ENCODE assay signal across 22 cellular contexts in the genomic region with DNA sequence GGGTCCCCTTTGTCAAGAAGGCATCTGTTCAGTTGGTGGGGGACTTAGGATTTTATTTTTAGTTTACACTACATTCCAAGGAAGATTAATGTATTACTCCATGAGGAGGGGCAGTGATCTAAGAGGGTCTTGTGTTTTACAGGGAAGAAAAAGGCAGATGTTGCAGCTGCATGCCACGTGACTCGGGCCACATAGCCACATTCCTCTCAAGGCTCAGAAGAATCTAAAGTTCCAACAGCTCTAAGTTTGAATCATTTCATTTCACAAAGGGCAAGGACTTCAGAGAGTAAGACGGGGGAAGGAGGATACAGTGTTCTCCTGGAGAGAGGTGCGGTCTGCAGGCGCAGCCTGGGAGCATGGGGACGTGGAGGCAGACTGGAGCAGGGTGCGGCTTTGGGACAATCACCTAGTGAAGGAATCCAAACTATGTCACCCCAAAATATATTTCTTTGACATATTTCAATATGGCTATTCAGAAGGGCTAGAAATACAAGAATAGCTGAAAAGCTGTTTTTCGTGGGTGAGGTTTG.
DNase-seq lines count a peak whose midpoint lies in the region; ATAC-seq and TF ChIP-seq lines count a peak whose summit lies in the region.
"Had no signal": no experiment of that assay in that cellular context is flagged by ENCODE, and none has a peak within 500 bp of the region (broad histone marks: within the 10 kb centered on the region; RNA-seq: fewer than 3 reads in every experiment).

No MANE protein-coding gene starts in this region.

- no CpG with 5 or more reads among the region's 8 CpGs for WGBS in iPS DF 6.9 (ENCODE audit: insufficient coverage, insufficient read length)

- H3K27me3 Mint-ChIP-seq in progenitor cell of endocrine pancreas, result no peaks in the 10 kb centered on the region

- peaks cover 3% of the 10 kb centered on the region; the same call in 1 of the 2 replicates for H3K4me1 ChIP-seq in iPS DF 6.9 (ENCODE audit: control insufficient read depth, insufficient read depth, low read length)
- H3K4me1 ChIP-seq: right atrium auricular region had no signal

- peaks cover 13% of the 10 kb centered on the region for H3K9me3 Mint-ChIP-seq in progenitor cell of endocrine pancreas (ENCODE audit: low read depth)

- H3K4me1 Mint-ChIP-seq in progenitor cell of endocrine pancreas (ENCODE audit: low read depth), result peaks cover 33% of the 10 kb centered on the region

- H3K36me3 Mint-ChIP-seq in progenitor cell of endocrine pancreas (ENCODE audit: insufficient read depth), result peaks cover 4% of the 10 kb centered on the region
- H3K36me3 Mint-ChIP-seq: CD14-positive monocyte had no signal

- peak overlapping the region; percentile 27 for H3K4me3 Mint-ChIP-seq in progenitor cell of endocrine pancreas (ENCODE audit: low read depth)
- H3K4me3 Mint-ChIP-seq: activated CD8-positive, alpha-beta T cell treated with anti-CD3 and anti-CD28 coated beads, Interleukin-2, amount 10 ng/mL, durations not matched to agents 7 days and 5 days; CD14-positive monocyte had no signal

- DNase-seq in EH (ENCODE audit: low read depth), result peak; percentile 67
- no peak for DNase-seq in iPS DF 6.9 (ENCODE audit: low read depth, low spot score)
- DNase-seq in progenitor cell of endocrine pancreas (ENCODE audit: low spot score, unreplicated experiment), result no peak
- DNase-seq in activated effector memory CD4-positive, alpha-beta T cell treated with anti-CD3 and anti-CD28 coated beads, Interleukin-2, amount 50 U/mL, for 16 hours, result no peak
- no peak for DNase-seq in epidermal melanocyte (ENCODE audit: insufficient read length, low spot score)
- DNase-seq: activated CD8-positive, alpha-beta T cell treated with anti-CD3 and anti-CD28 coated beads, Interleukin-2, amount 10 ng/mL, durations not matched to agents 7 days and 5 days; activated naive CD4-positive, alpha-beta T cell; activated T-cell treated with anti-CD3 and anti-CD28 coated beads, Interleukin-2, amount 50 U/mL, for 1 hour; amygdala; central memory CD4-positive, alpha-beta T cell; DMS153; glutamatergic neuron; NCI-H1105; NCI-H2081; NK-92 treated with Interleukin-12 subunit alpha and Interleukin-12 subunit beta, amount 100 ng/mL, for 24 hours; nucleus accumbens had no signal

- H3K36me3 ChIP-seq in iPS DF 6.9 (ENCODE audit: control insufficient read depth, insufficient read depth, low read length), result no peaks in the 10 kb centered on the region
- H3K36me3 ChIP-seq: HAP-1, right atrium auricular region had no signal

- H3K27me3 ChIP-seq in iPS DF 6.9 (ENCODE audit: control insufficient read depth, insufficient read depth, low read length), result no peaks in the 10 kb centered on the region
- H3K27me3 ChIP-seq: right atrium auricular region had no signal

- H3K27ac Mint-ChIP-seq in progenitor cell of endocrine pancreas, result peak overlapping the region; percentile 92
- H3K27ac Mint-ChIP-seq: activated CD8-positive, alpha-beta T cell treated with anti-CD3 and anti-CD28 coated beads, Interleukin-2, amount 10 ng/mL, durations not matched to agents 7 days and 5 days had no signal

- peak overlapping the region; percentile 21; the same call in 1 of the 2 replicates for H3K27ac ChIP-seq in VCaP
- H3K27ac ChIP-seq in iPS DF 6.9 (ENCODE audit: low read length), result peak overlapping the region; percentile 55
- H3K27ac ChIP-seq: right atrium auricular region had no signal

- no peaks in the 10 kb centered on the region; the same call in 1 of the 2 replicates for H3K9me3 ChIP-seq in iPS DF 6.9 (ENCODE audit: control insufficient read depth, insufficient read depth, low read length)
- H3K9me3 ChIP-seq: right atrium auricular region had no signal

- TF ChIP-seq CTCF in VCaP (conservative IDR thresholded peaks at IDR 0.05) (no peak), progenitor cell of endocrine pancreas (IDR thresholded peaks at IDR 0.05; ENCODE audit: unreplicated experiment) (no peak)

- ATAC-seq in GM18909 (IDR thresholded peaks at IDR 0.05; ENCODE audit: poor library complexity, unreplicated experiment) (no peak), HG02884 (IDR thresholded peaks at IDR 0.05; ENCODE audit: unreplicated experiment) (no peak)
- ATAC-seq: activated CD8-positive, alpha-beta T cell treated with anti-CD3 and anti-CD28 coated beads, Interleukin-2, amount 10 ng/mL, durations not matched to agents 7 days and 5 days had no signal

- H3K4me3 ChIP-seq in iPS DF 6.9 (ENCODE audit: low read length), result no peak overlapping the region
- H3K4me3 ChIP-seq: HAP-1, right atrium auricular region had no signal
